ENCODE assay signal across 8 cellular contexts in the genomic region with DNA sequence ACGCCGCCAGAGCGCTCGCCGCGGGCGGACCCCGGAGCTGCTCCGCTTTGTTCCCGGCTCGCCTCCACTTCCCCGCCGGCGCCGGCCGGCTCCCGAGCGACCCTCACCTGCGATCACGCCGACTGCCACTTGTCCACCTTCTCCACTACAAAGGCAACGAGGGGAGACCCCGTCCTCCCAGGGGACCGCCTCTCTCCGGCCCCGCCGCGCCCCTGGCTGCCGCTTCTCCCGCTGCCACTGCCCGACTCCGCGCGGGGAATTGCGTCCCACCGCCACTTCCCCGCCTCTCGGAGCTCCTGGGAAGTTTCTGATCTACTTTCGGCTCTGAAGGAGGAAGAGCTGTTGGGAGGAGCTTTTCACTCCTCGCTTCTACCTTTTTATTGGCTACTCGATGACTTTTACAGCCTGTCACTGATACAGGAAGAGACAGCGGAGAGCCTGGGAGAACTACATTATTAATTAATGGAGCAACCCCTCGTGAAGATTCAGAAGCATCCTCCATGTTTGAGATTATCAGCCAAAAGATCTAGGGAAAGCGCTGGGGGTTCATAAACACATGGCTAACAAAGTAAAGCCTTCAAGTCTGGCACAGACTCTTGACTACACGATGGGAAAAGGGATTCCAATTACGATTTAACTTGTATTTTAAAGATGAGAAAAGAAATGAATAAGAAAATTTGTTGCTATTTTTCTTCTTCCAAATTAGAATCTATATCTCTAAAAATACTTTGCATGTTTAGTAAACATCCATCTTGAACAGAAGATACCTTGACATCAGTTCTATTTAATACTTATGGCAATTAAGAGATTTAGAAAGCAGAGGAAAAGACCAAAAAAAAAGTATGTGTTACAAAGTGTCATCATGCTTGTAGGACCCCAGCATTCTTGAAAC. TPM values are rescaled to one million over a fixed set of nuclear protein-coding genes. Genes with fewer than 3 reads are reported as not detected.
DNase-seq lines count a peak whose midpoint lies in the region; TF ChIP-seq lines count a peak whose summit lies in the region.

A gene with protein sequence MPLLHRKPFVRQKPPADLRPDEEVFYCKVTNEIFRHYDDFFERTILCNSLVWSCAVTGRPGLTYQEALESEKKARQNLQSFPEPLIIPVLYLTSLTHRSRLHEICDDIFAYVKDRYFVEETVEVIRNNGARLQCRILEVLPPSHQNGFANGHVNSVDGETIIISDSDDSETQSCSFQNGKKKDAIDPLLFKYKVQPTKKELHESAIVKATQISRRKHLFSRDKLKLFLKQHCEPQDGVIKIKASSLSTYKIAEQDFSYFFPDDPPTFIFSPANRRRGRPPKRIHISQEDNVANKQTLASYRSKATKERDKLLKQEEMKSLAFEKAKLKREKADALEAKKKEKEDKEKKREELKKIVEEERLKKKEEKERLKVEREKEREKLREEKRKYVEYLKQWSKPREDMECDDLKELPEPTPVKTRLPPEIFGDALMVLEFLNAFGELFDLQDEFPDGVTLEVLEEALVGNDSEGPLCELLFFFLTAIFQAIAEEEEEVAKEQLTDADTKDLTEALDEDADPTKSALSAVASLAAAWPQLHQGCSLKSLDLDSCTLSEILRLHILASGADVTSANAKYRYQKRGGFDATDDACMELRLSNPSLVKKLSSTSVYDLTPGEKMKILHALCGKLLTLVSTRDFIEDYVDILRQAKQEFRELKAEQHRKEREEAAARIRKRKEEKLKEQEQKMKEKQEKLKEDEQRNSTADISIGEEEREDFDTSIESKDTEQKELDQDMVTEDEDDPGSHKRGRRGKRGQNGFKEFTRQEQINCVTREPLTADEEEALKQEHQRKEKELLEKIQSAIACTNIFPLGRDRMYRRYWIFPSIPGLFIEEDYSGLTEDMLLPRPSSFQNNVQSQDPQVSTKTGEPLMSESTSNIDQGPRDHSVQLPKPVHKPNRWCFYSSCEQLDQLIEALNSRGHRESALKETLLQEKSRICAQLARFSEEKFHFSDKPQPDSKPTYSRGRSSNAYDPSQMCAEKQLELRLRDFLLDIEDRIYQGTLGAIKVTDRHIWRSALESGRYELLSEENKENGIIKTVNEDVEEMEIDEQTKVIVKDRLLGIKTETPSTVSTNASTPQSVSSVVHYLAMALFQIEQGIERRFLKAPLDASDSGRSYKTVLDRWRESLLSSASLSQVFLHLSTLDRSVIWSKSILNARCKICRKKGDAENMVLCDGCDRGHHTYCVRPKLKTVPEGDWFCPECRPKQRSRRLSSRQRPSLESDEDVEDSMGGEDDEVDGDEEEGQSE (N-terminal part only) (minus strand): TSS at position 330 of the 892 bp plus-strand sequence. CDS start 756 bp downstream, outside the sequence.

- peak within 1 kb of the TSS; percentile 96 to 98 (median 98) for H3K27ac Mint-ChIP-seq in nephron

- no peak for TF ChIP-seq CTCF in nephron (IDR thresholded peaks at IDR 0.05; ENCODE audit: unreplicated experiment in 3 of 3)

- peak within 1 kb of the TSS; percentile 92 for H2AFZ ChIP-seq in GM23248

- peak within 1 kb of the TSS; percentile 96 for H3K4me2 ChIP-seq in GM23248 (ENCODE audit: unreplicated experiment)

- H3K9me2 ChIP-seq in GM23248 (ENCODE audit: insufficient read depth) = no peaks in the 10 kb centered on the region

- H3K27ac ChIP-seq in GM23248 (peak within 1 kb of the TSS; percentile 97), subcutaneous abdominal adipose tissue (ENCODE audit: low read depth, low read length) (peak within 1 kb of the TSS; percentile 100)

- H3K4me3 ChIP-seq in GM23248 (peak within 1 kb of the TSS; percentile 96), subcutaneous abdominal adipose tissue (ENCODE audit: low read depth in 1 of 5, low read length in 5 of 5) (peak within 1 kb of the TSS; percentile 82 to 89 (median 84))

- H3K36me3 ChIP-seq in GM23248 (ENCODE audit: low read depth) = no peaks in the 10 kb centered on the region
- H3K36me3 ChIP-seq in subcutaneous abdominal adipose tissue (ENCODE audit: control insufficient read depth in 5 of 5, insufficient read depth in 5 of 5, low read length in 5 of 5) = peaks cover 0 to 5% (median 0%) of the 10 kb centered on the region in 5 donors

- peaks cover 28% of the 10 kb centered on the region for H3K4me1 Mint-ChIP-seq in nephron

- no peaks in the 10 kb centered on the region for H3K27me3 Mint-ChIP-seq in nephron (ENCODE audit: low read depth)

- DNase-seq in EH (ENCODE audit: low read depth) (peak; percentile 96), GM23248 (peak; percentile 91), LHCN-M2 (ENCODE audit: low read depth) (peak; percentile 90), RPMI7951 (ENCODE audit: low read depth) (peak; percentile 92), fibroblast of the conjunctiva (ENCODE audit: low read depth) (peak; percentile 86)
- DNase-seq in activated effector memory CD4-positive, alpha-beta T cell treated with Interleukin-2 at 50 U/mL for 16 hours = peak; percentile 29

- H3F3A ChIP-seq in GM23248 (ENCODE audit: insufficient read depth) = peaks cover 29% of the 10 kb centered on the region

- H3K27me3 ChIP-seq in GM23248 (replicated peaks; ENCODE audit: insufficient read depth) (no peaks in the 10 kb centered on the region), subcutaneous abdominal adipose tissue (ENCODE audit: control insufficient read depth in 5 of 5, insufficient read depth in 4 of 5, low read length in 5 of 5) (no peaks in the 10 kb centered on the region)

- no peaks in the 10 kb centered on the region for H3K9me3 Mint-ChIP-seq in nephron

- peaks cover 49% of the 10 kb centered on the region for H3K79me2 ChIP-seq in GM23248 (ENCODE audit: insufficient read depth)

- no peaks in the 10 kb centered on the region for H4K20me1 ChIP-seq in GM23248 (ENCODE audit: insufficient read depth)

- no peaks in the 10 kb centered on the region for H3K36me3 Mint-ChIP-seq in nephron (ENCODE audit: low read depth)

- peak within 1 kb of the TSS; percentile 97 to 99 (median 97) for H3K4me3 Mint-ChIP-seq in nephron

- H3K4me1 ChIP-seq in GM23248 (ENCODE audit: insufficient read depth) (peaks cover 15% of the 10 kb centered on the region), subcutaneous abdominal adipose tissue (ENCODE audit: control insufficient read depth in 5 of 5, insufficient read depth in 5 of 5, low read length in 5 of 5) (peaks cover 0 to 18% (median 14%) of the 10 kb centered on the region in 5 donors)

- H3K9ac ChIP-seq in GM23248 (peak within 1 kb of the TSS; percentile 97), subcutaneous abdominal adipose tissue (ENCODE audit: low read length in 5 of 5) (peak within 1 kb of the TSS; percentile 79 to 100 (median 97))

- H3K9me3 ChIP-seq in GM23248 (ENCODE audit: low read depth) (no peaks in the 10 kb centered on the region), subcutaneous abdominal adipose tissue (ENCODE audit: control insufficient read depth in 5 of 5, low read length in 5 of 5) (no peaks in the 10 kb centered on the region)

- 0 to 1% methylated on average over 38 to 46 of the region's 46 CpGs for WGBS in GM23248 (ENCODE audit: low coverage in 1 of 2, low lambda C conversion rate in 2 of 2, missing lambda C conversion rate in 2 of 2), 2 experiments

- in situ Hi-C loops in GM23248 (cut with MboI) = no loop called here

RNA-seq across cellular contexts. Expression of the gene that starts here (rescaled TPM):
- 12.4 and 13.8 TPM in 2 replicates for total RNA-seq in GM23248 (2014; rRNA removed; shearing (Covaris generic))
- 9.4 and 9.6 TPM in 2 replicates for polyA plus RNA-seq in GM23248 (2016; fragmentation: Nextera tagmentation; extraction: Ambion mirVana)
- total RNA-seq in LHCN-M2 (2014; rRNA removed) = 39.4 and 49.1 TPM in 2 replicates
- polyA plus RNA-seq in LHCN-M2 (2012) = 7.6 TPM
- total RNA-seq in RPMI7951 (2014; rRNA removed; shearing (Covaris generic)) = 24.0 and 26.4 TPM in 2 replicates

Comparison
In these comparisons a context has a peak if more than half of its experiments do, and no peak if none do; other contexts are left out.
1. Peak in every context shown above with its lines: DNase-seq, H3K4me3 ChIP-seq and H3K27ac ChIP-seq.
2. DNase-seq: peak in every context shown above with its lines; median percentile 96 in EH; 92 in RPMI7951; 91 in GM23248; 90 in LHCN-M2; 86 in fibroblast of the conjunctiva; 29 in activated effector memory CD4-positive, alpha-beta T cell treated with Interleukin-2 at 50 U/mL for 16 hours.